ENCODE assay signal across 7 cellular contexts in the genomic region with DNA sequence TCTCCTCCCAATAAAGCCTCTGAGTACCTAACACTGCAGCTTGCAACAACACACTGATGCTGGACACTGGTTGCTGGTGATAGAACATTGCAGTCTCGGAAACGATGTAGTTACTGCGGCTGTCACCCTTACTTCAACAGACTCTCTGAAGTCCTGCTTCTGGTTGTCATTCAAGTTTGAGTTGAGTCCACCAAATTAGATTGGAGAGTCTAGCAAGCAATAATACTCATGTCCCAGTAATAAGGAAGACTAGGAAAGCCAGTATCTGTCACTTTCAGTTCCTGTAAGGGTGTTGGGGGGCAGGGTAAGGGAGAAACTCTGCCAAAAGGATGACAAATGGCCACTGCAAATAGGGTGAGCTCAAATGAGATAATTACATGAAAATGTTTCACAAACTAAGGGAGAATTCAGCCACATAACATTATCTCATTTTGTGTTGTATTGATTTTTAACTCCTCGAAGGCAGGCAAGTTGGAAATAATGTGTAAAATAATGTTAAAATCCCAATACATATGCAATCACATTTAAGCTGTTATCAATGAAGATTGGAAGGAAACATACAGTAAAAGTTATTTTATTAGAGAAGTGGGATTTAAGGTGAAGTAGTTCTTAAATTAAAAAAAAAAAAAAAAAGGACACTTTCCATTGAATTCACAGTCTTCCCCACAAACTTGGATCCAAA. TPM values are rescaled to one million over a fixed set of nuclear protein-coding genes. Genes with fewer than 3 reads are reported as not detected.
DNase-seq lines count a peak whose midpoint lies in the region; ATAC-seq, FAIRE-seq and TF ChIP-seq lines count a peak whose summit lies in the region.

No MANE protein-coding gene starts in this region.

- H3K27ac Mint-ChIP-seq in activated B cell treated with CpG ODN at 0.5 μM for 24 hours, result peak overlapping the region; percentile 90

- H3K27me3 ChIP-seq in heart right ventricle, result no peaks in the 10 kb centered on the region

- H3K9me3 ChIP-seq in heart right ventricle, result no peaks in the 10 kb centered on the region

- DNase-seq in GM12891 (ENCODE audit: insufficient read length, low spot score) (no peak), HUDEP-2 (lab: John Stamatoyannopoulos, UW; ENCODE audit: unreplicated experiment in 76 of 76) (peak in 47 of 76 experiments; percentile 3 to 76 (median 36)), activated B cell treated with CpG ODN at 0.5 μM for 24 hours (no peak), heart right ventricle (no peak), retinal pigment epithelial cell (ENCODE audit: low read depth) (no peak), NOMO-1 treated with DMSO at 0.1 percent for 48 hours (lab: John Stamatoyannopoulos, UW; ENCODE audit: unreplicated experiment) (no peak)

- TF ChIP-seq POLR2A in GM12891 (IDR thresholded peaks at IDR 0.05; ENCODE audit: low read depth, low read length), result peak; percentile 55; the same call in 1 of the 2 replicates

- peak; percentile 75 for FAIRE-seq in GM12891 (lab: Jason Lieb, UNC)

- intact Hi-C loops in activated B cell treated with CpG ODN at 0.5 μM for 24 hours (cut with micrococcal nuclease) (loop anchor here (1.0 to 2.0 kb wide), 2 partner anchors 8 to 63 kb away; a partner anchor contains a TSS), heart right ventricle (cut with DNase I) (loop anchor here in 2 of 10 donors (5.0 to 10.0 kb wide), 2 partner anchors 61 to 63 kb away; a partner anchor contains a TSS)

- 28 to 45% methylated on average over 4 of the region's 4 CpGs for WGBS in heart right ventricle, 2 donors

- peak overlapping the region; percentile 88 for H3K4me3 Mint-ChIP-seq in activated B cell treated with CpG ODN at 0.5 μM for 24 hours

- H3K27ac ChIP-seq in heart right ventricle, result peak overlapping the region in 9 of 10 donors; percentile 75 to 94 (median 86)

- H3K36me3 Mint-ChIP-seq in activated B cell treated with CpG ODN at 0.5 μM for 24 hours (ENCODE audit: low read depth), result peaks cover 3% of the 10 kb centered on the region

- H3K9me3 Mint-ChIP-seq in activated B cell treated with CpG ODN at 0.5 μM for 24 hours, result no peaks in the 10 kb centered on the region

- ATAC-seq in activated B cell treated with CpG ODN at 0.5 μM for 24 hours (ENCODE audit: low read depth) (no peak), heart right ventricle (peak in 3 of 8 donors; percentile 5 to 54 (median 22)), HG03135 (IDR thresholded peaks at IDR 0.05; ENCODE audit: unreplicated experiment) (no peak)

- peaks cover 4% of the 10 kb centered on the region for H3K27me3 Mint-ChIP-seq in activated B cell treated with CpG ODN at 0.5 μM for 24 hours

- H3K36me3 ChIP-seq in heart right ventricle, result no peaks in the 10 kb centered on the region

- peak overlapping the region; percentile 38 to 82 (median 62) for H3K4me3 ChIP-seq in heart right ventricle
- H3K4me3 ChIP-seq in retinal pigment epithelial cell (ENCODE audit: low read length), result peak overlapping the region; percentile 75

- H3K4me1 ChIP-seq in heart right ventricle, result peaks cover 0 to 26% (median 18%) of the 10 kb centered on the region in 9 donors

- peaks cover 28% of the 10 kb centered on the region for H3K4me1 Mint-ChIP-seq in activated B cell treated with CpG ODN at 0.5 μM for 24 hours

- TF ChIP-seq CTCF in activated B cell treated with CpG ODN at 0.5 μM for 24 hours (IDR thresholded peaks at IDR 0.05) (no peak), heart right ventricle (IDR thresholded peaks at IDR 0.05) (no peak), retinal pigment epithelial cell (conservative IDR thresholded peaks at IDR 0.05; ENCODE audit: low read depth, low read length) (no peak)

- POLR2A ChIA-PET in activated B cell treated with CpG ODN at 0.5 μM for 24 hours (lab: Charles Lee), result interaction anchor here (0.6 to 3.0 kb wide), 7 partner anchors 8 to 618 kb away, joined by 4 to 57 read pairs (median 6); a partner anchor contains a TSS

- CTCF ChIA-PET in activated B cell treated with CpG ODN at 0.5 μM for 24 hours (lab: Charles Lee), result interaction anchor here (1.2 kb wide), 1 partner anchor 64 kb away, joined by 3 read pairs; no protein-coding TSS in a partner anchor

TF ChIP-seq in GM12891, 5 proteins besides CTCF, POLR2A, EP300 and RAD21:
- TF ChIP-seq SPI1 (IDR thresholded peaks at IDR 0.05; ENCODE audit: low read depth, low read length) (peak; percentile 85), PAX5 (IDR thresholded peaks at IDR 0.05; ENCODE audit: insufficient read depth, low read length, severe bottlenecking) (no peak), POLR2AphosphoS5 (IDR thresholded peaks at IDR 0.05; ENCODE audit: low read depth, low read length) (0 out of 2 replicates have a peak, but pooled peaks have one; percentile 46), POU2F2 (IDR thresholded peaks at IDR 0.05; ENCODE audit: low read depth, low read length) (no peak), TAF1 (IDR thresholded peaks at IDR 0.05; ENCODE audit: low read depth, low read length) (peak; percentile 31; the same call in 1 of the 2 replicates)

RNA-seq across cellular contexts. Expression of a gene that starts 0.8 kb away (rescaled TPM):
- polyA plus RNA-seq in GM12891 (2012; ENCODE audit: low read depth, missing spikeins), result 9.2 TPM
- total RNA-seq in activated B cell treated with CpG ODN at 0.5 μM for 24 hours, result 14.3 and 14.9 TPM in 2 replicates
- total RNA-seq in heart right ventricle, result 10 to 100 TPM in 8 of 10 donors, 1 to 10 TPM in 2; 7.3 to 13.4 (median 11.0) TPM
- 1 to 10 TPM; 5.8 to 7.2 TPM for polyA plus RNA-seq in heart right ventricle

RNA-seq across cellular contexts. Expression of a gene that starts 8.3 kb away (rescaled TPM):
- 23.1 TPM for polyA plus RNA-seq in GM12891 (2012; ENCODE audit: low read depth, missing spikeins)
- total RNA-seq in activated B cell treated with CpG ODN at 0.5 μM for 24 hours (25.6 and 31.3 TPM in 2 replicates), heart right ventricle (10 to 100 TPM; 30.9 to 40.4 (median 34.9) TPM)
- 10 to 100 TPM in 1 of 2 donors, 1 to 10 TPM in 1; 9.1 to 14.8 TPM for polyA plus RNA-seq in heart right ventricle

RNA-seq across cellular contexts. Expression of a gene that starts 50.1 kb away (rescaled TPM):
- polyA plus RNA-seq in GM12891 (2012; ENCODE audit: low read depth, missing spikeins), result not detected
- not detected in 2 replicates for total RNA-seq in activated B cell treated with CpG ODN at 0.5 μM for 24 hours
- not detected for total RNA-seq in heart right ventricle
- polyA plus RNA-seq in heart right ventricle, result not detected

Comparison
In these comparisons a context has a peak if more than half of its experiments do, and no peak if none do; other contexts are left out.
1. DNase-seq: peak in HUDEP-2 (47 of 76); none in GM12891 (single experiment), activated B cell treated with CpG ODN at 0.5 μM for 24 hours (single experiment), heart right ventricle (0 of 2), retinal pigment epithelial cell (single experiment) and NOMO-1 treated with DMSO at 0.1 percent for 48 hours (single experiment).